ENCODE assay signal across 8 cellular contexts in the genomic region with DNA sequence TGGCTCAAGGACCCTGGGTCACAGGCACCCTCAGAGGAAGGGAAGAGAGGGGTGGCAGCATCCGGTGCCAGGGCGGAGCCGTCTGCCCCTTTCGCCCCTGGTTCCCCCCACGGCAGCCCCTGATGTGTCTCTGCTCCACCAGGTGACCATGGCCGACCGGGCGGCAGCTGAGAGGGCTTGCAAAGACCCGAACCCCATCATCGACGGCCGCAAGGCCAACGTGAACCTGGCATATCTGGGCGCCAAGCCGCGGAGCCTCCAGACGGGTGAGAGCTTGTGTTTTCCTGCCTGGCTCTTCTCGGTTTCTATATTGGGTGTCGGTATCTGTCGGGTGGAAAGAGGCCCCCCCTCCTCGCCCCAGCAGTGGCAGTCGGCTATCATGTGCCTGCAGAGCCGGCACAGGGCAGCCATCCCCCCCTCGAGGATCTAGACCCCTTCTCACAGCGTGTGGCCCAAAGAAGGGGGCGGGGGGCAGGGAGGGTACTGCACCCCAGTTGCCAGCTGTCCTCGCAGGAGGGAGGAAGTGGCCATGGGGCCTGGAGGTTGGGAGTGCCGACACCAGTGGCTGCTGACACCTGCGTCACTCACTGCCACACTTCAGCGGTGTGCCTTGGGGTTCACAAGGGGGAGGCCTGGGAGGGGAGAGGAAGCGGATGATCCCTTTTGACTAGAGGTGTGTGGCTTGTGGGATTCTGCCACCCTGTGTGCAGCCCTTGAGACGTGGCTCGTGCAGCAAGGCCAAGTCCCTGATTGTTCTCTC. TPM values are rescaled to one million over a fixed set of nuclear protein-coding genes. Genes with fewer than 3 reads are reported as not detected.
A peak's percentile ranks its signal among the peaks of the same experiment; 100 is the strongest.
DNase-seq lines count a peak whose midpoint lies in the region; ATAC-seq and FAIRE-seq lines count a peak whose summit lies in the region.

No MANE protein-coding gene starts in this region.

- peaks cover 22% of the 10 kb centered on the region for H3K4me1 Mint-ChIP-seq in activated T-helper 17 cell treated with anti-CD3 and anti-CD28 coated beads, Interleukin-2, amount 50 U/mL, for 72 hours

- no peaks in the 10 kb centered on the region for H3K27me3 Mint-ChIP-seq in activated T-helper 17 cell treated with anti-CD3 and anti-CD28 coated beads, Interleukin-2, amount 50 U/mL, for 72 hours

- peak; percentile 85 for FAIRE-seq in GM18507 (lab: Jason Lieb, UNC)

- H3K9me3 Mint-ChIP-seq in activated T-helper 17 cell treated with anti-CD3 and anti-CD28 coated beads, Interleukin-2, amount 50 U/mL, for 72 hours: no peaks in the 10 kb centered on the region

- peak overlapping the region; percentile 75 for H3K4me3 ChIP-seq in skeletal muscle cell (ENCODE audit: low read depth, low read length)

- intact Hi-C loops in Right ventricle myocardium inferior (cut with DNase I): no loop called here

- peaks cover 60% of the 10 kb centered on the region for H3K36me3 Mint-ChIP-seq in activated T-helper 17 cell treated with anti-CD3 and anti-CD28 coated beads, Interleukin-2, amount 50 U/mL, for 72 hours (ENCODE audit: low read depth)

- peak overlapping the region; percentile 89 for H3K27ac Mint-ChIP-seq in activated T-helper 17 cell treated with anti-CD3 and anti-CD28 coated beads, Interleukin-2, amount 50 U/mL, for 72 hours

- peak; percentile 65 for ATAC-seq in activated T-helper 17 cell treated with anti-CD3 and anti-CD28 coated beads, Interleukin-2, amount 50 U/mL, for 72 hours (replicated peaks)
- ATAC-seq in Right ventricle myocardium inferior: peak; percentile 34

- no peak for DNase-seq in GM18507 (ENCODE audit: extremely low spot score, insufficient read length, low read depth)
- peak; percentile 90 for DNase-seq in NK-92 treated with Interleukin-12 subunit alpha and Interleukin-12 subunit beta, amount 100 ng/mL, for 24 hours (lab: John Stamatoyannopoulos, UW)
- DNase-seq in Right ventricle myocardium inferior (ENCODE audit: missing footprints): peak; percentile 83
- DNase-seq in skeletal muscle cell (ENCODE audit: low read depth): no peak
- no peak for DNase-seq in NCI-H1436 treated with DMSO at 0.1 percent for 48 hours (lab: John Stamatoyannopoulos, UW)
- DNase-seq in NCI-H226: no peak
- DNase-seq in GF-D8 (lab: John Stamatoyannopoulos, UW): no peak

- peak overlapping the region; percentile 83 for H3K4me3 Mint-ChIP-seq in activated T-helper 17 cell treated with anti-CD3 and anti-CD28 coated beads, Interleukin-2, amount 50 U/mL, for 72 hours

RNA-seq across cellular contexts. Expression of gene RBM38, which starts 1.5 kb away (rescaled TPM):
- 10 to 100 TPM; 63.0 to 64.3 TPM for total RNA-seq in activated T-helper 17 cell treated with anti-CD3 and anti-CD28 coated beads, Interleukin-2, amount 50 U/mL, for 72 hours
- 89.6 TPM for total RNA-seq in Right ventricle myocardium inferior

RNA-seq across cellular contexts. Expression of gene RAE1, which starts 41.6 kb away (rescaled TPM):
- 10 to 100 TPM; 48.3 to 79.7 TPM for total RNA-seq in activated T-helper 17 cell treated with anti-CD3 and anti-CD28 coated beads, Interleukin-2, amount 50 U/mL, for 72 hours
- total RNA-seq in Right ventricle myocardium inferior: 14.6 TPM

Comparison
In these comparisons a context has a peak if more than half of its experiments do, and no peak if none do; other contexts are left out.
1. DNase-seq: peak in NK-92 treated with Interleukin-12 subunit alpha and Interleukin-12 subunit beta, amount 100 ng/mL, for 24 hours (single experiment) and Right ventricle myocardium inferior (single experiment); none in GM18507 (single experiment), skeletal muscle cell (single experiment), NCI-H1436 treated with DMSO at 0.1 percent for 48 hours (single experiment), NCI-H226 (single experiment) and GF-D8 (single experiment).